10 cellular contexts compared by ENCODE assay signal in the genomic region with DNA sequence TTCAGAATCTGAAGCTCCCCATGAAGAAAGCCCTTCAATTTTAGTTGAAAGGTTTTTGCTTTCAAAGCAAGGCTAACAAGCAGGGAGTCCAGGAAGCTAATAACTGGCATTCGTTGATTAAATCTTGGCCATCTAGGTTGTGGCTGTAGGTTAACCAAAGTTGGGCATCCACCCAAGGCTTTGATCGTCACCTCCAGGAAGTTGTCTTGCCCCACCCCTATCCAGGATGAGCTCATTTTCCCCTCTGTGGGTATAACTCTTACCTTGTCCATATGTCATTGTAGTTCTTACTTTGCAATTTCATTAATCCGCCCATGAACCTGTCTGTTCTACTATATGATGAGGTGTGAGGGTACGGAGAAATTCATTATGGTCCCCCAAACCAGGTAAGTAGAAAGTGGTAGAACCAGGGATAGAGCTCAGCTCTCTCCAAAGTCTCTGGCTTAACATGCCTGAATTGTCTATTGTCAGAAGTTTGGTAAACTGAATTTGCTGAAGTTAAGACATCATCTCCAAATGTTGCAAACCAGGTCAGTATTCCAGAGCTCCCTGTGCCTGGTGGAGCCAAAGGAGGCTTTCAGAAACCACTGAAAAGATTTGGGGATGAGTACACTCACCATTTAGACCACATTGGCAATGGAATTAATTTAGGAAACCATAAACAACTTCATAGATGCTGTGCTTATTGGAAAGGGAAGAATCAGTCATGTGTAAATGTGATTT.
A peak's percentile ranks its signal among the peaks of the same experiment; 100 is the strongest.
DNase-seq lines count a peak whose midpoint lies in the region; FAIRE-seq and TF ChIP-seq lines count a peak whose summit lies in the region.
"Had no signal": no experiment of that assay in that cellular context is flagged by ENCODE, and none has a peak within 500 bp of the region (broad histone marks: within the 10 kb centered on the region; RNA-seq: fewer than 3 reads in every experiment).

No MANE protein-coding gene starts in this region.

- H3K9me3 ChIP-seq in vagina (no peaks in the 10 kb centered on the region), testis (no peaks in the 10 kb centered on the region), endodermal cell (ENCODE audit: control insufficient read depth, low read length) (peaks cover 4% of the 10 kb centered on the region)
- H3K9me3 ChIP-seq: upper lobe of left lung had no signal

- no peaks in the 10 kb centered on the region for H3K36me3 ChIP-seq in bronchial epithelial cell (ENCODE audit: control insufficient read depth, insufficient read depth, low read length)
- H3K36me3 ChIP-seq in vagina = peaks cover 0 to 6% of the 10 kb centered on the region in 2 donors
- H3K36me3 ChIP-seq in testis (ENCODE audit: low read depth, missing control alignments) = no peaks in the 10 kb centered on the region
- H3K36me3 ChIP-seq in endodermal cell (ENCODE audit: control insufficient read depth, insufficient read depth, low read length) = no peaks in the 10 kb centered on the region

- H3K4me3 Mint-ChIP-seq in HFFc6 (peak overlapping the region; percentile 33; the same call in 1 of the 2 replicates), endodermal cell (no peak overlapping the region)

- peaks cover 28% of the 10 kb centered on the region for H3K27me3 Mint-ChIP-seq in HFFc6 (ENCODE audit: insufficient read depth)
- H3K27me3 Mint-ChIP-seq in endodermal cell (ENCODE audit: insufficient read depth) = peaks cover 12% of the 10 kb centered on the region

- H3K9me3 Mint-ChIP-seq in HFFc6 (peaks cover 8% of the 10 kb centered on the region; the same call in 1 of the 2 replicates), endodermal cell (peaks cover 8% of the 10 kb centered on the region)

- TF ChIP-seq CTCF in HFFc6 (IDR thresholded peaks at IDR 0.05) = no peak
- no peak for TF ChIP-seq CTCF in bronchial epithelial cell (IDR thresholded peaks at IDR 0.05; ENCODE audit: insufficient read depth, low read length, severe bottlenecking)
- TF ChIP-seq CTCF in vagina (IDR thresholded peaks at IDR 0.05) = no peak
- TF ChIP-seq CTCF in testis (IDR thresholded peaks at IDR 0.05) = no peak
- TF ChIP-seq CTCF in endodermal cell (conservative IDR thresholded peaks at IDR 0.05) = no peak

- intact Hi-C loops in vagina (cut with DNase I) = no loop called here
- intact Hi-C loops in testis (cut with DNase I; ENCODE audit: low total_unique reads) = no loop called here

- 90 to 93% methylated on average over 4 of the region's 4 CpGs for WGBS in testis, 2 donors
- WGBS in endodermal cell (ENCODE audit: insufficient coverage in 1 of 2, insufficient read length in 1 of 2), 2 experiments = 87 to 90% methylated on average over 3 to 4 of the region's 4 CpGs

- H3K27ac ChIP-seq in vagina (no peak overlapping the region), testis (no peak overlapping the region), endodermal cell (ENCODE audit: low read depth, low read length) (no peak overlapping the region)

- H3K9ac ChIP-seq in endodermal cell (ENCODE audit: extremely low read depth, low read length, poor library complexity, severe bottlenecking) = no peak overlapping the region

- TF ChIP-seq POLR2A in vagina (IDR thresholded peaks at IDR 0.05) (no peak), testis (IDR thresholded peaks at IDR 0.05) (no peak)

- H3K27me3 ChIP-seq in bronchial epithelial cell (ENCODE audit: control insufficient read depth, insufficient read depth, low read length) (no peaks in the 10 kb centered on the region), vagina (no peaks in the 10 kb centered on the region), testis (no peaks in the 10 kb centered on the region), endodermal cell (ENCODE audit: control insufficient read depth, insufficient read depth, low read length, poor library complexity, severe bottlenecking) (no peaks in the 10 kb centered on the region)
- H3K27me3 ChIP-seq: upper lobe of left lung had no signal

- H3K27ac Mint-ChIP-seq in HFFc6 = peak overlapping the region; percentile 90
- H3K27ac Mint-ChIP-seq in endodermal cell = no peak overlapping the region

- H3K36me3 Mint-ChIP-seq in HFFc6 (ENCODE audit: low read depth) (peaks cover 32% of the 10 kb centered on the region), endodermal cell (ENCODE audit: low read depth) (no peaks in the 10 kb centered on the region)

- DNase-seq in HFFc6 (peak; percentile 71), bronchial epithelial cell (ENCODE audit: low read depth) (peak; percentile 91), vagina (ENCODE audit: extremely low spot score in 2 of 2) (no peak), GOT3 (lab: John Stamatoyannopoulos, UW) (no peak), testis (no peak), endodermal cell (no peak)
- DNase-seq in activated CD4-positive, alpha-beta T cell treated with anti-CD3 and anti-CD28 coated beads for 24 hours (ENCODE audit: low read depth in 2 of 2) = peak; percentile 5 to 25
- DNase-seq in stimulated activated CD4-positive, alpha-beta T cell treated with anti-CD3 and anti-CD28 coated beads, Interleukin-4, amount 100 ng/mL, for 48 hours (ENCODE audit: low read depth in 2 of 2) = peak; percentile 24 to 55

- H3K4me1 ChIP-seq in vagina (peaks cover 13% of the 10 kb centered on the region), testis (no peaks in the 10 kb centered on the region), endodermal cell (ENCODE audit: control insufficient read depth, insufficient read depth, low read length) (no peaks in the 10 kb centered on the region)

- no peak for FAIRE-seq in bronchial epithelial cell (lab: Jason Lieb, UNC)
- FAIRE-seq: GM12878 had no signal

- H3K4me1 Mint-ChIP-seq in HFFc6 (ENCODE audit: low read depth) = peaks cover 72% of the 10 kb centered on the region
- peaks cover 12% of the 10 kb centered on the region for H3K4me1 Mint-ChIP-seq in endodermal cell

- H3K4me3 ChIP-seq in bronchial epithelial cell (ENCODE audit: low read depth, low read length) = no peak overlapping the region
- no peak overlapping the region for H3K4me3 ChIP-seq in vagina
- no peak overlapping the region for H3K4me3 ChIP-seq in testis
- no peak overlapping the region for H3K4me3 ChIP-seq in endodermal cell (ENCODE audit: low read length)
- H3K4me3 ChIP-seq: GM12878, upper lobe of left lung had no signal

Comparison
In these comparisons a context has a peak if more than half of its experiments do, and no peak if none do; other contexts are left out.
1. DNase-seq: peak in HFFc6 (single experiment), activated CD4-positive, alpha-beta T cell treated with anti-CD3 and anti-CD28 coated beads for 24 hours (2 of 2), bronchial epithelial cell (single experiment) and stimulated activated CD4-positive, alpha-beta T cell treated with anti-CD3 and anti-CD28 coated beads, Interleukin-4, amount 100 ng/mL, for 48 hours (2 of 2); none in vagina (0 of 2), GOT3 (single experiment), testis (single experiment) and endodermal cell (single experiment).